ENCODE assay signal across 8 cellular contexts in genomic region chr6:155670655-155671054, GRCh38.
"Had no signal": no experiment of that assay in that cellular context is flagged by ENCODE, and none has a peak within 500 bp of the region (broad histone marks: within the 10 kb centered on the region; RNA-seq: fewer than 3 reads in every experiment).

No MANE protein-coding gene starts in this region.

- H3K27ac Mint-ChIP-seq: GM23338, H9, HFFc6 had no signal

- H3K36me3 ChIP-seq: HAP-1 had no signal

- H3K9me3 ChIP-seq: HAP-1 had no signal

- H3K27ac ChIP-seq: GM23248 had no signal

- H3K9ac ChIP-seq: GM23248 had no signal

- DNase-seq: GM23248, GOT3, H7, H9, HCEC 1CT, HFFc6 had no signal

- H3K9me3 Mint-ChIP-seq: GM23338, HFFc6 had no signal

- H3K4me2 ChIP-seq: GM23338 had no signal

- H3K4me3 Mint-ChIP-seq: GM23338, H9, HFFc6 had no signal

- H2AFZ ChIP-seq: GM23248, GM23338 had no signal

- H3K4me3 ChIP-seq: GM23248, GM23338, HAP-1 had no signal
